ENCODE assay signal across 9 cellular contexts in the genomic region with DNA sequence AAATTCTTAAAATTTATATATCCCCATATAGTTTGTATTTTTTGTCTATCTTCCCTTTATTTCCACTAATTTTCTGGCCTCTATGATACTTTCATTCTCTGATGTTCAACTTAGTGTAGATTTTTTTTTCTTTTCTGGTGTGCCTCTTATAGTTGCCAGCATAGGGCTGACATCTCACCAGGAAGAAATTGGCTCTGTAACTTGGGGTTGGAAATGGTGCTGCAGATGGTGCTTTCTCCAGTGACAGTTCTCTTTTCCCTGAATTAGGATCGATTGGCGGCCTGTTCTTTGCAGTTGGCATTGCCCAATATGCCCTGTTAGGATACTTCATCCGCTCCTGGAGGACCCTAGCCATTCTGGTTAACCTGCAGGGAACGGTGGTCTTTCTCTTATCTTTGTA.
"Had no signal": no experiment of that assay in that cellular context is flagged by ENCODE, and none has a peak within 500 bp of the region (broad histone marks: within the 10 kb centered on the region; RNA-seq: fewer than 3 reads in every experiment).

No MANE protein-coding gene starts in this region.

- H3K4me3 Mint-ChIP-seq: HFFc6, IgD-negative memory B cell had no signal

- DNase-seq: GM23248, GOT3, H7, HFFc6, KBM-7 had no signal

- H3K4me1 Mint-ChIP-seq: IgD-negative memory B cell had no signal

- ATAC-seq: HCT116, HepG2 had no signal

- H3K9me3 Mint-ChIP-seq: HFFc6, IgD-negative memory B cell had no signal

- H3K27me3 Mint-ChIP-seq: IgD-negative memory B cell had no signal

- H3K27ac ChIP-seq: GM23248, HL-60 had no signal

- H3K27ac Mint-ChIP-seq: HFFc6, IgD-negative memory B cell had no signal
